In genomic region chr9:129489838-129490582, GRCh38 we compare ENCODE assay signal across 8 cellular contexts.
A peak's percentile ranks its signal among the peaks of the same experiment; 100 is the strongest.
DNase-seq lines count a peak whose midpoint lies in the region; ATAC-seq and TF ChIP-seq lines count a peak whose summit lies in the region.

No MANE protein-coding gene starts in this region.

- peak; percentile 36 for DNase-seq in DMS53 (lab: John Stamatoyannopoulos, UW)
- DNase-seq in DMS53 treated with DMSO at 0.1 percent for 48 hours (lab: John Stamatoyannopoulos, UW; ENCODE audit: unreplicated experiment), result no peak
- peak in 1 of 7 donors; percentile 52 for DNase-seq in adrenal gland
- peak; percentile 53 for DNase-seq in kidney glomerular epithelial cell (lab: John Stamatoyannopoulos, UW)
- peak; percentile 49 for DNase-seq in stimulated activated CD4-positive, alpha-beta T cell treated with anti-CD3 and anti-CD28 coated beads, Interleukin-4, amount 100 ng/mL, for 1 hour

- intact Hi-C loops in adrenal gland (cut with DNase I), result loop anchor here in 1 of 2 donors (5.0 to 10.0 kb wide), 3 partner anchors 117 to 345 kb away; no protein-coding TSS in a partner anchor

- TF ChIP-seq POLR2A in adrenal gland (IDR thresholded peaks at IDR 0.05), result no peak

- no peaks in the 10 kb centered on the region for H3K9me3 ChIP-seq in adrenal gland (replicated peaks in 1 of 3)

- H3K4me1 ChIP-seq in adrenal gland (replicated peaks in 1 of 2), result peaks cover 62 to 74% of the 10 kb centered on the region in 2 donors

- WGBS in adrenal gland, 4 donors, result 25 to 43% (median 32%) methylated on average over 10 to 15 of the region's 15 CpGs

- ATAC-seq in HG02759 (IDR thresholded peaks at IDR 0.05; ENCODE audit: unreplicated experiment) (no peak), esophagus mucosa (no peak), GM21528 (IDR thresholded peaks at IDR 0.05; ENCODE audit: low FRiP score, unreplicated experiment) (no peak)

- H3K4me3 ChIP-seq in adrenal gland, result peak overlapping the region in 2 of 4 donors; percentile 7 to 65

- peak overlapping the region; percentile 84 to 100 (median 99) for H3K27ac ChIP-seq in adrenal gland

- H3K36me3 ChIP-seq in adrenal gland (replicated peaks in 1 of 2), result no peaks in the 10 kb centered on the region

- H3K27me3 ChIP-seq in adrenal gland, result no peaks in the 10 kb centered on the region

- TF ChIP-seq CTCF in adrenal gland (IDR thresholded peaks at IDR 0.05), result no peak
